In genomic region chr7:106968160-106968559, GRCh38 we compare ENCODE assay signal across 3 cellular contexts.
TF ChIP-seq lines count a peak whose summit lies in the region.

No MANE protein-coding gene starts in this region.

TF ChIP-seq in GM23338, 12 proteins besides CTCF, POLR2A, EP300 and RAD21:
- TF ChIP-seq, protein P1, sequence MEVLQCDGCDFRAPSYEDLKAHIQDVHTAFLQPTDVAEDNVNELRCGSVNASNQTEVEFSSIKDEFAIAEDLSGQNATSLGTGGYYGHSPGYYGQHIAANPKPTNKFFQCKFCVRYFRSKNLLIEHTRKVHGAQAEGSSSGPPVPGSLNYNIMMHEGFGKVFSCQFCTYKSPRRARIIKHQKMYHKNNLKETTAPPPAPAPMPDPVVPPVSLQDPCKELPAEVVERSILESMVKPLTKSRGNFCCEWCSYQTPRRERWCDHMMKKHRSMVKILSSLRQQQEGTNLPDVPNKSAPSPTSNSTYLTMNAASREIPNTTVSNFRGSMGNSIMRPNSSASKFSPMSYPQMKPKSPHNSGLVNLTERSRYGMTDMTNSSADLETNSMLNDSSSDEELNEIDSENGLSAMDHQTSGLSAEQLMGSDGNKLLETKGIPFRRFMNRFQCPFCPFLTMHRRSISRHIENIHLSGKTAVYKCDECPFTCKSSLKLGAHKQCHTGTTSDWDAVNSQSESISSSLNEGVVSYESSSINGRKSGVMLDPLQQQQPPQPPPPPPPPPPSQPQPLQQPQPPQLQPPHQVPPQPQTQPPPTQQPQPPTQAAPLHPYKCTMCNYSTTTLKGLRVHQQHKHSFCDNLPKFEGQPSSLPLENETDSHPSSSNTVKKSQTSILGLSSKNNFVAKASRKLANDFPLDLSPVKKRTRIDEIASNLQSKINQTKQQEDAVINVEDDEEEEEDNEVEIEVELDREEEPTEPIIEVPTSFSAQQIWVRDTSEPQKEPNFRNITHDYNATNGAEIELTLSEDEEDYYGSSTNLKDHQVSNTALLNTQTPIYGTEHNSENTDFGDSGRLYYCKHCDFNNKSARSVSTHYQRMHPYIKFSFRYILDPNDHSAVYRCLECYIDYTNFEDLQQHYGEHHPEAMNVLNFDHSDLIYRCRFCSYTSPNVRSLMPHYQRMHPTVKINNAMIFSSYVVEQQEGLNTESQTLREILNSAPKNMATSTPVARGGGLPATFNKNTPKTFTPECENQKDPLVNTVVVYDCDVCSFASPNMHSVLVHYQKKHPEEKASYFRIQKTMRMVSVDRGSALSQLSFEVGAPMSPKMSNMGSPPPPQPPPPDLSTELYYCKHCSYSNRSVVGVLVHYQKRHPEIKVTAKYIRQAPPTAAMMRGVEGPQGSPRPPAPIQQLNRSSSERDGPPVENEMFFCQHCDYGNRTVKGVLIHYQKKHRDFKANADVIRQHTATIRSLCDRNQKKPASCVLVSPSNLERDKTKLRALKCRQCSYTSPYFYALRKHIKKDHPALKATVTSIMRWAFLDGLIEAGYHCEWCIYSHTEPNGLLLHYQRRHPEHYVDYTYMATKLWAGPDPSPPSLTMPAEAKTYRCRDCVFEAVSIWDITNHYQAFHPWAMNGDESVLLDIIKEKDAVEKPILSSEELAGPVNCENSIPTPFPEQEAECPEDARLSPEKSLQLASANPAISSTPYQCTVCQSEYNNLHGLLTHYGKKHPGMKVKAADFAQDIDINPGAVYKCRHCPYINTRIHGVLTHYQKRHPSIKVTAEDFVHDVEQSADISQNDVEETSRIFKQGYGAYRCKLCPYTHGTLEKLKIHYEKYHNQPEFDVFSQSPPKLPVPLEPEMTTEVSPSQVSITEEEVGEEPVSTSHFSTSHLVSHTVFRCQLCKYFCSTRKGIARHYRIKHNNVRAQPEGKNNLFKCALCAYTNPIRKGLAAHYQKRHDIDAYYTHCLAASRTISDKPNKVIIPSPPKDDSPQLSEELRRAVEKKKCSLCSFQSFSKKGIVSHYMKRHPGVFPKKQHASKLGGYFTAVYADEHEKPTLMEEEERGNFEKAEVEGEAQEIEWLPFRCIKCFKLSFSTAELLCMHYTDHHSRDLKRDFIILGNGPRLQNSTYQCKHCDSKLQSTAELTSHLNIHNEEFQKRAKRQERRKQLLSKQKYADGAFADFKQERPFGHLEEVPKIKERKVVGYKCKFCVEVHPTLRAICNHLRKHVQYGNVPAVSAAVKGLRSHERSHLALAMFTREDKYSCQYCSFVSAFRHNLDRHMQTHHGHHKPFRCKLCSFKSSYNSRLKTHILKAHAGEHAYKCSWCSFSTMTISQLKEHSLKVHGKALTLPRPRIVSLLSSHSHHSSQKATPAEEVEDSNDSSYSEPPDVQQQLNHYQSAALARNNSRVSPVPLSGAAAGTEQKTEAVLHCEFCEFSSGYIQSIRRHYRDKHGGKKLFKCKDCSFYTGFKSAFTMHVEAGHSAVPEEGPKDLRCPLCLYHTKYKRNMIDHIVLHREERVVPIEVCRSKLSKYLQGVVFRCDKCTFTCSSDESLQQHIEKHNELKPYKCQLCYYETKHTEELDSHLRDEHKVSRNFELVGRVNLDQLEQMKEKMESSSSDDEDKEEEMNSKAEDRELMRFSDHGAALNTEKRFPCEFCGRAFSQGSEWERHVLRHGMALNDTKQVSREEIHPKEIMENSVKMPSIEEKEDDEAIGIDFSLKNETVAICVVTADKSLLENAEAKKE (CRISPR knock-in tag; IDR thresholded peaks at IDR 0.05), result peak; percentile 39; the same call in 1 of the 2 replicates
- no peak for TF ChIP-seq ZNF114 (CRISPR knock-in tag; IDR thresholded peaks at IDR 0.05)
TF ChIP-seq in GM23338: peak in this region for 1.

TF ChIP-seq in H1, 55 proteins besides CTCF, POLR2A, EP300 and RAD21:
- TF ChIP-seq YY1 (IDR thresholded peaks at IDR 0.05; ENCODE audit: low read depth, low read length) (no peak), SIN3A (conservative IDR thresholded peaks at IDR 0.05 in 1 of 2, IDR thresholded peaks at IDR 0.05 in 1 of 2; ENCODE audit: low read depth in 1 of 2, low read length in 2 of 2) (no peak), SP4 (IDR thresholded peaks at IDR 0.05; ENCODE audit: low read length) (no peak), CHD1 (IDR thresholded peaks at IDR 0.05; ENCODE audit: low read depth, low read length) (no peak), POLR2AphosphoS5 (IDR thresholded peaks at IDR 0.05; ENCODE audit: low read depth, low read length) (no peak), RBBP5 (IDR thresholded peaks at IDR 0.05; ENCODE audit: borderline replicate concordance, low read depth, low read length) (no peak), BCL11A (IDR thresholded peaks at IDR 0.05; ENCODE audit: low read depth in 2 of 2, low read length in 2 of 2) (no peak), RNF2 (IDR thresholded peaks at IDR 0.05; ENCODE audit: borderline replicate concordance, low read depth, low read length, missing control alignments, poor library complexity, severe bottlenecking) (no peak), TCF12 (IDR thresholded peaks at IDR 0.05; ENCODE audit: low read depth, low read length) (no peak), CHD2 (IDR thresholded peaks at IDR 0.05; ENCODE audit: low read length) (no peak), KDM5A (IDR thresholded peaks at IDR 0.05; ENCODE audit: low read length) (no peak), RFX5 (IDR thresholded peaks at IDR 0.05; ENCODE audit: borderline replicate concordance, low read depth, low read length) (no peak), CBX8 (IDR thresholded peaks at IDR 0.05; ENCODE audit: borderline replicate concordance, low read depth, low read length) (no peak), JUND (IDR thresholded peaks at IDR 0.05; ENCODE audit: low read length) (no peak)

TF ChIP-seq in SK-N-SH treated with all-trans-retinoic acid at 6 μM for 48 hours, 23 proteins besides CTCF, POLR2A, EP300 and RAD21:
- TF ChIP-seq RARB (CRISPR knock-in tag; IDR thresholded peaks at IDR 0.05) (no peak), GLIS3 (CRISPR knock-in tag; IDR thresholded peaks at IDR 0.05) (no peak), CSRNP3 (CRISPR knock-in tag; IDR thresholded peaks at IDR 0.05) (no peak), SNAI2 (CRISPR knock-in tag; IDR thresholded peaks at IDR 0.05) (no peak), TOX (CRISPR knock-in tag; IDR thresholded peaks at IDR 0.05; ENCODE audit: borderline replicate concordance) (no peak), BACH2 (CRISPR knock-in tag; IDR thresholded peaks at IDR 0.05; ENCODE audit: borderline replicate concordance) (no peak), ZFP30 (CRISPR knock-in tag; IDR thresholded peaks at IDR 0.05) (no peak), POU6F1 (CRISPR knock-in tag; IDR thresholded peaks at IDR 0.05; ENCODE audit: borderline replicate concordance, low read depth) (no peak), PATZ1 (CRISPR knock-in tag; IDR thresholded peaks at IDR 0.05; ENCODE audit: borderline replicate concordance) (no peak), PPARA (CRISPR knock-in tag; IDR thresholded peaks at IDR 0.05; ENCODE audit: borderline replicate concordance) (no peak), CREB5 (CRISPR knock-in tag; IDR thresholded peaks at IDR 0.05; ENCODE audit: low read depth) (no peak), ISL1 (CRISPR knock-in tag; IDR thresholded peaks at IDR 0.05) (no peak), CSDC2 (CRISPR knock-in tag; IDR thresholded peaks at IDR 0.05) (no peak), OSR1 (CRISPR knock-in tag; IDR thresholded peaks at IDR 0.05) (no peak), ZC3H10 (CRISPR knock-in tag; IDR thresholded peaks at IDR 0.05) (no peak), ZNF565 (CRISPR knock-in tag; conservative IDR thresholded peaks at IDR 0.05; ENCODE audit: low read depth) (no peak), ZNF8 (CRISPR knock-in tag; IDR thresholded peaks at IDR 0.05) (no peak), ZNF70 (CRISPR knock-in tag; IDR thresholded peaks at IDR 0.05) (no peak)
